Comparison of ENCODE assay signal across 17 cellular contexts in genomic region chr22:47101321-47101885, GRCh38.
"Had no signal": no experiment of that assay in that cellular context is flagged by ENCODE, and none has a peak within 500 bp of the region (broad histone marks: within the 10 kb centered on the region; RNA-seq: fewer than 3 reads in every experiment).

No MANE protein-coding gene starts in this region.

- H3K9ac ChIP-seq: parathyroid adenoma had no signal

- H3K4me1 ChIP-seq: parathyroid adenoma had no signal

- H3K27me3 Mint-ChIP-seq: activated CD4-positive, alpha-beta T cell treated with anti-CD3 and anti-CD28 coated beads, Interleukin-2, amount 10 ng/mL, durations not matched to agents 24 days and 14 days; activated CD8-positive, alpha-beta T cell treated with anti-CD3 and anti-CD28 coated beads for 36 hours; activated naive CD8-positive, alpha-beta T cell treated with anti-CD3 and anti-CD28 coated beads, Interleukin-2, amount 10 ng/mL, durations not matched to agents 7 days and 5 days; activated T-helper 17 cell treated with anti-CD3 and anti-CD28 coated beads, Interleukin-2, amount 50 U/mL, for 72 hours; memory B cell; naive thymus-derived CD8-positive, alpha-beta T cell had no signal

- H3K79me2 ChIP-seq: parathyroid adenoma had no signal

- H3K9me3 Mint-ChIP-seq: activated CD4-positive, alpha-beta T cell treated with anti-CD3 and anti-CD28 coated beads, Interleukin-2, amount 10 ng/mL, durations not matched to agents 24 days and 14 days; activated CD8-positive, alpha-beta T cell treated with anti-CD3 and anti-CD28 coated beads for 36 hours; activated naive CD8-positive, alpha-beta T cell treated with anti-CD3 and anti-CD28 coated beads, Interleukin-2, amount 10 ng/mL, durations not matched to agents 7 days and 5 days; activated T-helper 17 cell treated with anti-CD3 and anti-CD28 coated beads, Interleukin-2, amount 50 U/mL, for 72 hours; memory B cell had no signal

- H3K4me3 ChIP-seq: body of pancreas, dorsolateral prefrontal cortex, thyroid gland had no signal

- H3K9me3 ChIP-seq: body of pancreas, neutrophil, thyroid gland had no signal

- ATAC-seq: activated CD8-positive, alpha-beta T cell treated with anti-CD3 and anti-CD28 coated beads for 36 hours; activated T-helper 17 cell treated with anti-CD3 and anti-CD28 coated beads, Interleukin-2, amount 50 U/mL, for 72 hours; body of pancreas; naive thymus-derived CD8-positive, alpha-beta T cell had no signal

- H3K4me3 Mint-ChIP-seq: activated CD4-positive, alpha-beta T cell treated with anti-CD3 and anti-CD28 coated beads, Interleukin-2, amount 10 ng/mL, durations not matched to agents 24 days and 14 days; activated CD8-positive, alpha-beta T cell treated with anti-CD3 and anti-CD28 coated beads for 36 hours; activated naive CD8-positive, alpha-beta T cell treated with anti-CD3 and anti-CD28 coated beads, Interleukin-2, amount 10 ng/mL, durations not matched to agents 7 days and 5 days; activated T-helper 17 cell treated with anti-CD3 and anti-CD28 coated beads, Interleukin-2, amount 50 U/mL, for 72 hours; memory B cell; naive thymus-derived CD8-positive, alpha-beta T cell had no signal

- DNase-seq: activated CD4-positive, alpha-beta T cell treated with anti-CD3 and anti-CD28 coated beads, Interleukin-2, amount 10 ng/mL, durations not matched to agents 24 days and 14 days; activated CD8-positive, alpha-beta T cell treated with anti-CD3 and anti-CD28 coated beads for 36 hours; activated naive CD4-positive, alpha-beta T cell; activated naive CD8-positive, alpha-beta T cell treated with anti-CD3 and anti-CD28 coated beads, Interleukin-2, amount 10 ng/mL, durations not matched to agents 7 days and 5 days; activated T-cell treated with anti-CD3 and anti-CD28 coated beads, Interleukin-2, amount 50 U/mL, for 1 hour; body of pancreas; dorsolateral prefrontal cortex; kidney glomerular epithelial cell; naive thymus-derived CD8-positive, alpha-beta T cell; stimulated activated naive CD4-positive, alpha-beta T cell; T-helper 1 cell; T-helper 9 cell; thyroid gland had no signal

- H3K27ac Mint-ChIP-seq: activated CD4-positive, alpha-beta T cell treated with anti-CD3 and anti-CD28 coated beads, Interleukin-2, amount 10 ng/mL, durations not matched to agents 24 days and 14 days; activated CD8-positive, alpha-beta T cell treated with anti-CD3 and anti-CD28 coated beads for 36 hours; activated naive CD8-positive, alpha-beta T cell treated with anti-CD3 and anti-CD28 coated beads, Interleukin-2, amount 10 ng/mL, durations not matched to agents 7 days and 5 days; activated T-helper 17 cell treated with anti-CD3 and anti-CD28 coated beads, Interleukin-2, amount 50 U/mL, for 72 hours; memory B cell; naive thymus-derived CD8-positive, alpha-beta T cell had no signal

- H3K4me1 Mint-ChIP-seq: activated naive CD8-positive, alpha-beta T cell treated with anti-CD3 and anti-CD28 coated beads, Interleukin-2, amount 10 ng/mL, durations not matched to agents 7 days and 5 days had no signal

- H3K27me3 ChIP-seq: body of pancreas, dorsolateral prefrontal cortex, neutrophil, thyroid gland had no signal

- H3K27ac ChIP-seq: dorsolateral prefrontal cortex, neutrophil, parathyroid adenoma had no signal

- H3K36me3 ChIP-seq: thyroid gland had no signal

- H2AFZ ChIP-seq: parathyroid adenoma had no signal
